ENCODE assay signal across 20 cellular contexts in genomic region chr11:61256710-61257482, GRCh38. TPM values are rescaled to one million over a fixed set of nuclear protein-coding genes. Genes with fewer than 3 reads are reported as not detected.
"Had no signal": no experiment of that assay in that cellular context is flagged by ENCODE, and none has a peak within 500 bp of the region (broad histone marks: within the 10 kb centered on the region; RNA-seq: fewer than 3 reads in every experiment).

No MANE protein-coding gene starts in this region.

- H3K27me3 ChIP-seq: sigmoid colon, spleen had no signal

- DNase-seq: activated CD4-positive, CD25-positive, alpha-beta regulatory T cell treated with anti-CD3 and anti-CD28 coated beads, Interleukin-2, amount 50 U/mL, for 72 hours; activated naive CD4-positive, alpha-beta T cell treated with Interleukin-2 at 50 U/mL for 16 hours; anterior cingulate cortex; cerebellar nuclear complex; dermis blood vessel endothelial cell; effector memory CD8-positive, alpha-beta T cell; foreskin keratinocyte; glutamatergic neuron; mesendoderm; sigmoid colon; spleen; stimulated activated naive CD8-positive, alpha-beta T cell treated with anti-CD3 and anti-CD28 coated beads, Interleukin-15, amount 100 ng/mL, for 72 hours had no signal

- H3K4me1 ChIP-seq: foreskin keratinocyte, sigmoid colon, spleen had no signal

- H3K4me3 ChIP-seq: sigmoid colon, spleen, thoracic aorta had no signal

- H3K27ac ChIP-seq: foreskin keratinocyte, sigmoid colon, spleen, thoracic aorta had no signal

- H3K36me3 ChIP-seq: sigmoid colon, spleen, thoracic aorta had no signal

- H3K9me3 ChIP-seq: sigmoid colon, spleen, thoracic aorta had no signal

RNA-seq across cellular contexts. Expression of gene PGA5, which starts 15.9 kb away (rescaled TPM):
- total RNA-seq: activated CD8-positive, alpha-beta memory T cell treated with anti-CD3 and anti-CD28 coated beads for 36 hours; dermis blood vessel endothelial cell; foreskin keratinocyte; kidney epithelial cell; osteocyte; pulmonary artery endothelial cell; T-helper 2 cell treated with Interferon-gamma antibody and Interleukin-4, amounts not matched to agents 100 ng/mL and 5 ng/mL, for 36 hours; thoracic aorta; ureter had no signal
- polyA plus RNA-seq: foreskin keratinocyte, neural cell had no signal

RNA-seq across cellular contexts. Expression of gene PGA4, which starts 34.7 kb away (rescaled TPM):
- total RNA-seq: activated CD8-positive, alpha-beta memory T cell treated with anti-CD3 and anti-CD28 coated beads for 36 hours; dermis blood vessel endothelial cell; foreskin keratinocyte; kidney epithelial cell; osteocyte; pulmonary artery endothelial cell; T-helper 2 cell treated with Interferon-gamma antibody and Interleukin-4, amounts not matched to agents 100 ng/mL and 5 ng/mL, for 36 hours; ureter had no signal
- polyA plus RNA-seq: foreskin keratinocyte, neural cell had no signal

RNA-seq across cellular contexts. Expression of gene PGA3, which starts 53.6 kb away (rescaled TPM):
- total RNA-seq: activated CD8-positive, alpha-beta memory T cell treated with anti-CD3 and anti-CD28 coated beads for 36 hours; dermis blood vessel endothelial cell; foreskin keratinocyte; kidney epithelial cell; osteocyte; pulmonary artery endothelial cell; T-helper 2 cell treated with Interferon-gamma antibody and Interleukin-4, amounts not matched to agents 100 ng/mL and 5 ng/mL, for 36 hours; ureter had no signal
- polyA plus RNA-seq: foreskin keratinocyte, neural cell had no signal
